Comparison of ENCODE assay signal across 8 cellular contexts in genomic region chr14:76977793-76978730, GRCh38. TPM values are rescaled to one million over a fixed set of nuclear protein-coding genes. Genes with fewer than 3 reads are reported as not detected.
A peak's percentile ranks its signal among the peaks of the same experiment; 100 is the strongest.
DNase-seq lines count a peak whose midpoint lies in the region; ATAC-seq and TF ChIP-seq lines count a peak whose summit lies in the region.

No MANE protein-coding gene starts in this region.

- H2AFZ ChIP-seq in OCI-LY3 (ENCODE audit: low read depth, low read length) = peak overlapping the region; percentile 90

- DNase-seq in GM10266 (ENCODE audit: extremely low spot score) (peak; percentile 87), left cardiac atrium (peak; percentile 72), NCI-H1930 (lab: John Stamatoyannopoulos, UW) (no peak), NCI-H2196 (lab: John Stamatoyannopoulos, UW; ENCODE audit: unreplicated experiment) (no peak)
- peak; percentile 75 for DNase-seq in activated T-helper 2 cell treated with anti-CD3 and anti-CD28 coated beads, Interferon-gamma antibody, Interleukin-2, Interleukin-4, amounts not matched to agents 10 μg/mL and 5 μg/mL and 100 μg/mL, durations not matched to agents 14 hours and 24 hours and 36 hours (ENCODE audit: low spot score)
- DNase-seq in stimulated activated CD4-positive, alpha-beta T cell treated with anti-CD3 and anti-CD28 coated beads, Interleukin-2, amount 100 ng/mL, for 24 hours = peak; percentile 82 to 83

- H3K79me2 ChIP-seq in OCI-LY3 (ENCODE audit: low read length) = no peaks in the 10 kb centered on the region

- H3K27me3 Mint-ChIP-seq in activated T-helper 2 cell treated with anti-CD3 and anti-CD28 coated beads, Interferon-gamma antibody, Interleukin-2, Interleukin-4, amounts not matched to agents 10 μg/mL and 5 μg/mL and 100 μg/mL, durations not matched to agents 14 hours and 24 hours and 36 hours (ENCODE audit: low read depth) = no peaks in the 10 kb centered on the region

- peak overlapping the region; percentile 65 for H3K9ac ChIP-seq in OCI-LY3 (ENCODE audit: low read length)

- intact Hi-C loops in activated T-helper 2 cell treated with anti-CD3 and anti-CD28 coated beads, Interferon-gamma antibody, Interleukin-2, Interleukin-4, amounts not matched to agents 10 μg/mL and 5 μg/mL and 100 μg/mL, durations not matched to agents 14 hours and 24 hours and 36 hours (cut with micrococcal nuclease) = loop anchor here (1.0 to 2.0 kb wide), 3 partner anchors 16 to 45 kb away; no protein-coding TSS in a partner anchor
- intact Hi-C loops in left cardiac atrium (cut with DNase I) = no loop called here

- H3K4me3 ChIP-seq in OCI-LY3 (ENCODE audit: low read length) = peak overlapping the region; percentile 46

- peaks cover 31% of the 10 kb centered on the region for H3K4me1 Mint-ChIP-seq in activated T-helper 2 cell treated with anti-CD3 and anti-CD28 coated beads, Interferon-gamma antibody, Interleukin-2, Interleukin-4, amounts not matched to agents 10 μg/mL and 5 μg/mL and 100 μg/mL, durations not matched to agents 14 hours and 24 hours and 36 hours (ENCODE audit: low read depth)

- peak overlapping the region; percentile 45 for H3K27ac ChIP-seq in OCI-LY3 (ENCODE audit: low read length)

- ATAC-seq in HG02623 (IDR thresholded peaks at IDR 0.05; ENCODE audit: unreplicated experiment) = peak; percentile 90
- ATAC-seq in left cardiac atrium = peak; percentile 84 to 90

- H3K27me3 ChIP-seq in OCI-LY3 (ENCODE audit: low read depth, low read length) = no peaks in the 10 kb centered on the region; the same call in 1 of the 2 replicates

- peak overlapping the region; percentile 69 for H3K4me2 ChIP-seq in OCI-LY3 (ENCODE audit: low read length)

- H3K4me3 Mint-ChIP-seq in activated T-helper 2 cell treated with anti-CD3 and anti-CD28 coated beads, Interferon-gamma antibody, Interleukin-2, Interleukin-4, amounts not matched to agents 10 μg/mL and 5 μg/mL and 100 μg/mL, durations not matched to agents 14 hours and 24 hours and 36 hours (ENCODE audit: low read depth) = no peak overlapping the region

- H3K27ac Mint-ChIP-seq in activated T-helper 2 cell treated with anti-CD3 and anti-CD28 coated beads, Interferon-gamma antibody, Interleukin-2, Interleukin-4, amounts not matched to agents 10 μg/mL and 5 μg/mL and 100 μg/mL, durations not matched to agents 14 hours and 24 hours and 36 hours = peak overlapping the region; percentile 86

- peaks cover 15% of the 10 kb centered on the region for H3K4me1 ChIP-seq in OCI-LY3 (ENCODE audit: low read length)

- H3K9me3 Mint-ChIP-seq in activated T-helper 2 cell treated with anti-CD3 and anti-CD28 coated beads, Interferon-gamma antibody, Interleukin-2, Interleukin-4, amounts not matched to agents 10 μg/mL and 5 μg/mL and 100 μg/mL, durations not matched to agents 14 hours and 24 hours and 36 hours = peaks cover 8% of the 10 kb centered on the region

- no peaks in the 10 kb centered on the region for H4K20me1 ChIP-seq in OCI-LY3 (ENCODE audit: insufficient read depth, low read length)

- H3K9me3 ChIP-seq in OCI-LY3 (ENCODE audit: insufficient read depth, low read length) = 0 out of 2 replicates have a peak, but pooled peaks cover 7% of the 10 kb centered on the region

- TF ChIP-seq CTCF in GM10266 (IDR thresholded peaks at IDR 0.05; ENCODE audit: control insufficient read depth, insufficient read depth, low read depth, missing control alignments) (no peak), OCI-LY3 (IDR thresholded peaks at IDR 0.05; ENCODE audit: low read depth, low read length) (no peak)

- no peaks in the 10 kb centered on the region for H3K36me3 ChIP-seq in OCI-LY3 (replicated peaks; ENCODE audit: low read depth, low read length)

- peaks cover 7% of the 10 kb centered on the region for H3K36me3 Mint-ChIP-seq in activated T-helper 2 cell treated with anti-CD3 and anti-CD28 coated beads, Interferon-gamma antibody, Interleukin-2, Interleukin-4, amounts not matched to agents 10 μg/mL and 5 μg/mL and 100 μg/mL, durations not matched to agents 14 hours and 24 hours and 36 hours (ENCODE audit: low read depth)

RNA-seq across cellular contexts. Expression of gene IRF2BPL, which starts 50.4 kb away (rescaled TPM):
- 34.8 and 35.8 TPM in 2 replicates for total RNA-seq in activated T-helper 2 cell treated with anti-CD3 and anti-CD28 coated beads, Interferon-gamma antibody, Interleukin-2, Interleukin-4, amounts not matched to agents 10 μg/mL and 5 μg/mL and 100 μg/mL, durations not matched to agents 14 hours and 24 hours and 36 hours
- total RNA-seq in left cardiac atrium = 10 to 100 TPM; 41.4 to 47.5 TPM

Comparison
In these comparisons a context has a peak if more than half of its experiments do, and no peak if none do; other contexts are left out.
1. DNase-seq: peak in GM10266 (single experiment), activated T-helper 2 cell treated with anti-CD3 and anti-CD28 coated beads, Interferon-gamma antibody, Interleukin-2, Interleukin-4, amounts not matched to agents 10 μg/mL and 5 μg/mL and 100 μg/mL, durations not matched to agents 14 hours and 24 hours and 36 hours (single experiment), left cardiac atrium (single experiment) and stimulated activated CD4-positive, alpha-beta T cell treated with anti-CD3 and anti-CD28 coated beads, Interleukin-2, amount 100 ng/mL, for 24 hours (2 of 2); none in NCI-H1930 (0 of 2) and NCI-H2196 (single experiment).